8 cellular contexts compared by ENCODE assay signal in genomic region chr17:63699638-63700527, GRCh38. TPM values are rescaled to one million over a fixed set of nuclear protein-coding genes. Genes with fewer than 3 reads are reported as not detected.
A peak's percentile ranks its signal among the peaks of the same experiment; 100 is the strongest.
DNase-seq lines count a peak whose midpoint lies in the region; ATAC-seq and TF ChIP-seq lines count a peak whose summit lies in the region.

LIMD2 (minus strand) TSS chr17:63700125; CDS start chr17:63699298, 827 bp downstream.

- H3K4me3 ChIP-seq in BE2C (ENCODE audit: low read depth, low read length) (peak within 1 kb of the TSS; percentile 63), LNCaP clone FGC (ENCODE audit: low read depth, low read length) (peak within 1 kb of the TSS; percentile 32), iPS-20b (ENCODE audit: low read length) (peak within 1 kb of the TSS; percentile 71)

- ATAC-seq in GM19455 (IDR thresholded peaks at IDR 0.05; ENCODE audit: unreplicated experiment) (peak; percentile 12), GM18870 (IDR thresholded peaks at IDR 0.05; ENCODE audit: unreplicated experiment) (no peak)

- H3K27ac ChIP-seq in iPS-20b (ENCODE audit: low read length): no peak within 1 kb of the TSS

- H3K9ac ChIP-seq in iPS-20b (ENCODE audit: low read depth, low read length): peak within 1 kb of the TSS; percentile 74; the same call in 1 of the 2 replicates

- H3K36me3 ChIP-seq in BE2C (peaks cover 8% of the 10 kb centered on the region), iPS-20b (ENCODE audit: insufficient read depth, low read depth, low read length) (peaks cover 31% of the 10 kb centered on the region)

- no peaks in the 10 kb centered on the region for H3K27me3 ChIP-seq in BE2C
- peaks cover 7% of the 10 kb centered on the region; the same call in 1 of the 2 replicates for H3K27me3 ChIP-seq in iPS-20b (ENCODE audit: insufficient read depth, low read length)

- DNase-seq in BE2C (peak; percentile 86), LNCaP clone FGC (ENCODE audit: low read depth) (no peak), T-helper 9 cell (peak; percentile 83), astrocyte of the hippocampus (ENCODE audit: low read depth, low spot score) (peak; percentile 82)
- DNase-seq in stimulated activated CD4-positive, alpha-beta T cell treated with anti-CD3 and anti-CD28 coated beads, Interleukin-12 subunit alpha, Interleukin-12 subunit beta, amount 100 ng/mL, for 4 hours: peak; percentile 80

- H3K9me3 ChIP-seq in BE2C: peaks cover 4% of the 10 kb centered on the region
- no peaks in the 10 kb centered on the region for H3K9me3 ChIP-seq in iPS-20b (ENCODE audit: insufficient read depth, low read depth, low read length)

- H3K4me1 ChIP-seq in BE2C: peaks cover 4% of the 10 kb centered on the region; the same call in 1 of the 2 replicates
- H3K4me1 ChIP-seq in iPS-20b (ENCODE audit: insufficient read depth, low read length): peaks cover 7% of the 10 kb centered on the region; the same call in 1 of the 2 replicates

- TF ChIP-seq CTCF in BE2C (IDR thresholded peaks at IDR 0.05; ENCODE audit: low read depth, low read length) (no peak), LNCaP clone FGC (IDR thresholded peaks at IDR 0.05; ENCODE audit: control insufficient read depth, extremely low read depth, insufficient read depth) (0 out of 2 replicates have a peak, but pooled peaks have one; percentile 6)

RNA-seq across cellular contexts. Expression of gene LIMD2, which starts in this region (rescaled TPM):
- polyA plus RNA-seq in BE2C (2012; ENCODE audit: insufficient read depth, insufficient read length, low read depth): 128 TPM
